18 cellular contexts compared by ENCODE assay signal in the genomic region with DNA sequence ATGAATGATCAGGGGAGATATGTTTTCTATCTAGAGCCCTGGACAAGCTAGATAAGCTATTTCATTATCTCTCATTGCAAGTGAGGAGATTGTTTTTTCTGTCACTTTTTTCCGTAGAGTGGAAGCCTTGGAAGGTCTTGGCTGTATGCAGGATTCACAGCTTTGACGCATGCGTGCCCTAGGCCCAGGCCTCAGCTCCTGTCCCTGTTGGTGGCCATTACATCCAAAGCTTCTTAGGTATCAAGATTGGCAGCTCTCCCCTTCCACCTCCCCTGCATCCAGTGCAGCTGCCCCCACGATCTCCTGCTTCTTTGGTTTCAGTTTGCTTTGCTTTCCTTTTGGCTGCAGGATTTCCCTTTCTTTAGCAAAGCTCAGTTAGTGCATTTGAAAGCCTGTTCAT.
DNase-seq lines count a peak whose midpoint lies in the region; ATAC-seq and TF ChIP-seq lines count a peak whose summit lies in the region.
"Had no signal": no experiment of that assay in that cellular context is flagged by ENCODE, and none has a peak within 500 bp of the region (broad histone marks: within the 10 kb centered on the region; RNA-seq: fewer than 3 reads in every experiment).

No MANE protein-coding gene starts in this region.

- H3K9ac ChIP-seq in stomach smooth muscle (ENCODE audit: low read length in 2 of 2), result peak overlapping the region in 1 of 2 donors; percentile 36

- no peak for TF ChIP-seq CTCF in choroid plexus epithelial cell (conservative IDR thresholded peaks at IDR 0.05; ENCODE audit: low read depth, low read length)
- TF ChIP-seq CTCF in gastroesophageal sphincter (IDR thresholded peaks at IDR 0.05), result no peak

- no peak for TF ChIP-seq POLR2A in gastroesophageal sphincter (IDR thresholded peaks at IDR 0.05)

- peak overlapping the region; percentile 28 for H3K4me3 ChIP-seq in choroid plexus epithelial cell (ENCODE audit: low read depth, low read length)
- H3K4me3 ChIP-seq in stomach smooth muscle (ENCODE audit: low read length in 2 of 2), result peak overlapping the region; percentile 20 to 52
- no peak overlapping the region for H3K4me3 ChIP-seq in gastroesophageal sphincter
- H3K4me3 ChIP-seq: lung, sigmoid colon, upper lobe of left lung had no signal

- no peak for TF ChIP-seq EP300 in gastroesophageal sphincter (IDR thresholded peaks at IDR 0.05)

- H3K36me3 ChIP-seq in stomach smooth muscle (ENCODE audit: control insufficient read depth in 2 of 2, insufficient read depth in 2 of 2, low read length in 2 of 2) (no peaks in the 10 kb centered on the region), gastroesophageal sphincter (no peaks in the 10 kb centered on the region)
- H3K36me3 ChIP-seq: sigmoid colon, upper lobe of left lung had no signal

- no peak for ATAC-seq in HG03196 (IDR thresholded peaks at IDR 0.05; ENCODE audit: unreplicated experiment)
- no peak for ATAC-seq in gastroesophageal sphincter
- ATAC-seq: stimulated activated effector memory CD8-positive, alpha-beta T cell treated with anti-CD3 and anti-CD28 coated beads, Interleukin-12 subunit alpha, Interleukin-12 subunit beta, amount 100 ng/mL, for 72 hours; T-cell had no signal

- H3K9me3 ChIP-seq in stomach smooth muscle (ENCODE audit: control insufficient read depth in 2 of 2, low read length in 2 of 2), result no peaks in the 10 kb centered on the region
- no peaks in the 10 kb centered on the region for H3K9me3 ChIP-seq in gastroesophageal sphincter
- H3K9me3 ChIP-seq: sigmoid colon, upper lobe of left lung had no signal

- H3K27ac ChIP-seq in stomach smooth muscle (ENCODE audit: low read length) (no peak overlapping the region), gastroesophageal sphincter (peak overlapping the region in 1 of 4 donors; percentile 25)

- DNase-seq in NCI-H146 (lab: John Stamatoyannopoulos, UW) (peak; percentile 19), NCI-H146 treated with DMSO at 0.1 percent for 48 hours (lab: John Stamatoyannopoulos, UW; ENCODE audit: unreplicated experiment) (no peak), choroid plexus epithelial cell (ENCODE audit: low read depth) (peak; percentile 30), mesenteric fat pad (ENCODE audit: low spot score) (peak; percentile 26), NCI-H82 (lab: John Stamatoyannopoulos, UW) (no peak)
- DNase-seq: 8988T; activated naive CD4-positive, alpha-beta T cell treated with anti-CD3 and anti-CD28 coated beads, Interleukin-2, amount 10 ng/mL, durations not matched to agents 7 days and 5 days; DND-41; NCI-H2029; NCI-H526 treated with DMSO at 0.1 percent for 48 hours; sigmoid colon; T-cell; upper lobe of left lung had no signal

- H3K27me3 ChIP-seq in stomach smooth muscle (ENCODE audit: control insufficient read depth in 1 of 2, insufficient read depth in 2 of 2, low read length in 2 of 2), result no peaks in the 10 kb centered on the region
- H3K27me3 ChIP-seq in gastroesophageal sphincter, result no peaks in the 10 kb centered on the region
- H3K27me3 ChIP-seq: sigmoid colon, upper lobe of left lung had no signal

- peaks cover 18% of the 10 kb centered on the region for H3K4me1 ChIP-seq in stomach smooth muscle (ENCODE audit: control insufficient read depth, insufficient read depth, low read length)
- peaks cover 0 to 21% (median 0%) of the 10 kb centered on the region in 3 donors for H3K4me1 ChIP-seq in gastroesophageal sphincter

- 26 to 50% methylated on average over 2 to 4 of the region's 4 CpGs for WGBS in gastroesophageal sphincter (ENCODE audit: low coverage in 1 of 2), 2 donors

Comparison
In these comparisons a context has a peak if more than half of its experiments do, and no peak if none do; other contexts are left out.
1. DNase-seq: peak in NCI-H146 (single experiment), choroid plexus epithelial cell (single experiment) and mesenteric fat pad (single experiment); none in NCI-H146 treated with DMSO at 0.1 percent for 48 hours (single experiment) and NCI-H82 (single experiment).
2. H3K4me3 ChIP-seq: peak in choroid plexus epithelial cell (single experiment) and stomach smooth muscle (2 of 2); none in gastroesophageal sphincter (0 of 2).